Comparison of ENCODE assay signal across 8 cellular contexts in genomic region chr9:35553670-35554543, GRCh38. TPM values are rescaled to one million over a fixed set of nuclear protein-coding genes. Genes with fewer than 3 reads are reported as not detected.
DNase-seq lines count a peak whose midpoint lies in the region; ATAC-seq and TF ChIP-seq lines count a peak whose summit lies in the region.

No MANE protein-coding gene starts in this region.

- no peaks in the 10 kb centered on the region for H3F3A ChIP-seq in neural cell (ENCODE audit: insufficient read depth, low read length, poor library complexity, severe bottlenecking)

- H2AFZ ChIP-seq in neural cell (ENCODE audit: low read depth, low read length), result no peak overlapping the region

- peaks cover 5% of the 10 kb centered on the region for H3K79me2 ChIP-seq in neural cell (replicated peaks; ENCODE audit: insufficient read depth, low read length)

- H3K27me3 ChIP-seq in A673 (replicated peaks; ENCODE audit: insufficient read depth, low read depth, low read length, poor library complexity), result no peaks in the 10 kb centered on the region
- H3K27me3 ChIP-seq in neural cell (ENCODE audit: insufficient read depth, low read depth, low read length), result no peaks in the 10 kb centered on the region
- H3K27me3 ChIP-seq in upper lobe of right lung, result no peaks in the 10 kb centered on the region

- H3K9ac ChIP-seq in neural cell (ENCODE audit: low read length), result peak overlapping the region; percentile 9

- H3K36me3 ChIP-seq in A673 (ENCODE audit: insufficient read depth, low read length, poor library complexity, severe bottlenecking) (peaks cover 2% of the 10 kb centered on the region), neural cell (ENCODE audit: insufficient read depth, low read length) (no peaks in the 10 kb centered on the region), upper lobe of right lung (peaks cover 45% of the 10 kb centered on the region)

- H4K20me1 ChIP-seq in neural cell (ENCODE audit: insufficient read depth), result peaks cover 23% of the 10 kb centered on the region

- TF ChIP-seq EP300 in neural cell (conservative IDR thresholded peaks at IDR 0.05; ENCODE audit: poor library complexity, severe bottlenecking), result no peak

- BruUV-seq in A673 (replicated peaks; lab: Mats Ljungman, UMichigan), result no TSS peak

- no peak overlapping the region for H3K4me2 ChIP-seq in neural cell (ENCODE audit: low read length)

- H3K4me3 ChIP-seq in A673 (ENCODE audit: low read depth, low read length, poor library complexity, severe bottlenecking) (no peak overlapping the region), neural cell (ENCODE audit: low read length) (peak overlapping the region; percentile 36), upper lobe of right lung (no peak overlapping the region)

- no peaks in the 10 kb centered on the region for H3K9me2 ChIP-seq in neural cell (ENCODE audit: insufficient read depth, low read length)

- no peaks in the 10 kb centered on the region for H3K9me3 ChIP-seq in A673 (ENCODE audit: low read depth, low read length, poor library complexity, severe bottlenecking)
- H3K9me3 ChIP-seq in neural cell (ENCODE audit: low read length), result no peaks in the 10 kb centered on the region
- H3K9me3 ChIP-seq in upper lobe of right lung, result no peaks in the 10 kb centered on the region

- intact Hi-C loops in A673 (cut with micrococcal nuclease; ENCODE audit: unreplicated experiment) (loop anchor here (1.0 to 2.0 kb wide), 3 partner anchors 65 to 437 kb away; no protein-coding TSS in a partner anchor), upper lobe of right lung (cut with DNase I) (loop anchor here (5.0 kb wide), 1 partner anchor 67 kb away; no protein-coding TSS in a partner anchor)

- POLR2A ChIA-PET in A673 (lab: Charles Lee; ENCODE audit: low non-redundant PET), result no interaction called here

- TF ChIP-seq RAD21 in neural cell (conservative IDR thresholded peaks at IDR 0.05), result peak; percentile 94

- H3K4me1 ChIP-seq in A673 (ENCODE audit: insufficient read depth, low read length, poor library complexity, severe bottlenecking) (peaks cover 3% of the 10 kb centered on the region), upper lobe of right lung (peaks cover 11% of the 10 kb centered on the region)

- CTCF ChIA-PET in A673 (lab: Charles Lee), result interaction anchor here (0.6 to 1.7 kb wide), 12 partner anchors 8 to 794 kb away, joined by 3 to 17 read pairs (median 4); partner anchors contain the start of genes ATOSB, FANCG, RUSC2 and STOML2

- peak; percentile 96 for ATAC-seq in upper lobe of right lung

- DNase-seq in A673 (ENCODE audit: low spot score) (peak; percentile 90), NCI-H2227 treated with DMSO at 0.1 percent for 48 hours (lab: John Stamatoyannopoulos, UW) (peak; percentile 49), fibroblast of the conjunctiva (ENCODE audit: low read depth) (peak; percentile 78), upper lobe of right lung (no peak), activated gamma-delta T cell (lab: John Stamatoyannopoulos, UW) (no peak)
- DNase-seq in activated CD4-positive, alpha-beta T cell treated with anti-CD3 and anti-CD28 coated beads, Interleukin-2, amount 50 U/mL, for 1 hour, result peak; percentile 18

- H3K27ac ChIP-seq in A673 (ENCODE audit: low read depth, low read length, poor library complexity, severe bottlenecking), result no peak overlapping the region
- H3K27ac ChIP-seq in neural cell (ENCODE audit: low read length), result no peak overlapping the region
- H3K27ac ChIP-seq in upper lobe of right lung, result peak overlapping the region; percentile 14

- TF ChIP-seq CTCF in A673 (conservative IDR thresholded peaks at IDR 0.05; ENCODE audit: low read depth, low read length), result peak; percentile 91
- TF ChIP-seq CTCF in GM12872 (IDR thresholded peaks at IDR 0.05; ENCODE audit: insufficient read depth, low read depth, low read length), result peak; percentile 73
- peak; percentile 90 for TF ChIP-seq CTCF in neural cell (IDR thresholded peaks at IDR 0.05; ENCODE audit: poor library complexity, severe bottlenecking)
- peak; percentile 82 for TF ChIP-seq CTCF in upper lobe of right lung (IDR thresholded peaks at IDR 0.05)

TF ChIP-seq in neural cell, 6 proteins besides CTCF, POLR2A, EP300 and RAD21:
- TF ChIP-seq SMC3 (conservative IDR thresholded peaks at IDR 0.05; ENCODE audit: poor library complexity), result peak; percentile 91
- TF ChIP-seq POLR2AphosphoS5 (IDR thresholded peaks at IDR 0.05), result no peak

RNA-seq across cellular contexts. Expression of gene TESK1, which starts 51.2 kb away (rescaled TPM):
- total RNA-seq in A673 (2021), result 31.8 and 31.9 TPM in 2 replicates
- polyA plus RNA-seq in neural cell, result 37.9 and 44.3 TPM in 2 replicates
- 32.1 and 32.2 TPM in 2 replicates for polyA minus RNA-seq in neural cell
- total RNA-seq in upper lobe of right lung, result 43.9 TPM

Comparison
In these comparisons a context has a peak if more than half of its experiments do, and no peak if none do; other contexts are left out.
1. DNase-seq: peak in A673 (single experiment), NCI-H2227 treated with DMSO at 0.1 percent for 48 hours (single experiment), activated CD4-positive, alpha-beta T cell treated with anti-CD3 and anti-CD28 coated beads, Interleukin-2, amount 50 U/mL, for 1 hour (single experiment) and fibroblast of the conjunctiva (single experiment); none in upper lobe of right lung (single experiment) and activated gamma-delta T cell (single experiment).
2. Peak in every context shown above with its lines, with median percentiles within 50 percentile points of each other: CTCF ChIP-seq.